Comparison of ENCODE assay signal across 24 cellular contexts in genomic region chr3:136685882-136686281, GRCh38.
DNase-seq lines count a peak whose midpoint lies in the region; ATAC-seq, FAIRE-seq and TF ChIP-seq lines count a peak whose summit lies in the region.
"Had no signal": no experiment of that assay in that cellular context is flagged by ENCODE, and none has a peak within 500 bp of the region (broad histone marks: within the 10 kb centered on the region; RNA-seq: fewer than 3 reads in every experiment).

No MANE protein-coding gene starts in this region.

- H3K36me3 Mint-ChIP-seq in immature natural killer cell, result peaks cover 4 to 11% (median 7%) of the 10 kb centered on the region in 3 donors

- no peak for TF ChIP-seq CTCF in omental fat pad (IDR thresholded peaks at IDR 0.05)

- ATAC-seq in omental fat pad (ENCODE audit: low FRiP score), result no peak
- ATAC-seq: PC-3, Right ventricle myocardium inferior had no signal

- H3K27ac Mint-ChIP-seq in immature natural killer cell, result peak overlapping the region in 5 of 6 donors; percentile 54 to 87 (median 65)
- H3K27ac Mint-ChIP-seq: B cell had no signal

- H3K4me1 Mint-ChIP-seq in immature natural killer cell, result peaks cover 66 to 81% of the 10 kb centered on the region in 2 donors

- H3K9me3 Mint-ChIP-seq in immature natural killer cell, result peaks cover 0 to 4% (median 0%) of the 10 kb centered on the region in 6 donors

- peaks cover 0 to 11% (median 0%) of the 10 kb centered on the region in 3 donors for H3K27me3 Mint-ChIP-seq in immature natural killer cell (ENCODE audit: low read depth in 3 of 3)
- H3K27me3 Mint-ChIP-seq: B cell; CD8-positive, alpha-beta memory T cell had no signal

- no peak for FAIRE-seq in GM12891 (lab: Jason Lieb, UNC)
- FAIRE-seq: HTR-8/SVneo had no signal

- DNase-seq in NCI-H2171 treated with DMSO at 0.1 percent for 48 hours (lab: John Stamatoyannopoulos, UW), result peak; percentile 19
- no peak for DNase-seq in NCI-H2171 (lab: John Stamatoyannopoulos, UW)
- DNase-seq in GM12891 (ENCODE audit: insufficient read length, low spot score), result no peak
- peak; percentile 6 for DNase-seq in NCI-H226
- no peak for DNase-seq in immature natural killer cell
- no peak for DNase-seq in omental fat pad (ENCODE audit: low spot score)
- DNase-seq in cortex of kidney (lab: John Stamatoyannopoulos, UW), result no peak
- no peak for DNase-seq in 8988T
- DNase-seq: CD8-positive, alpha-beta memory T cell; DMS153; GOT3; KG1; MG63; NCI-H1105 treated with DMSO at 0.1 percent for 48 hours; NCI-H146; NCI-H1930; NCI-H2107; NCI-H345; NCI-H510A treated with DMSO at 0.1 percent for 48 hours; PC-3 had no signal

- peak overlapping the region in 1 of 5 donors; percentile 14 for H3K4me3 Mint-ChIP-seq in immature natural killer cell
- H3K4me3 Mint-ChIP-seq: B cell; CD14-positive monocyte; CD8-positive, alpha-beta memory T cell had no signal

- no peak for TF ChIP-seq POLR2A in GM12891 (IDR thresholded peaks at IDR 0.05; ENCODE audit: low read depth, low read length)

TF ChIP-seq in GM12891, 5 proteins besides CTCF, POLR2A, EP300 and RAD21:
- TF ChIP-seq PAX5 (IDR thresholded peaks at IDR 0.05; ENCODE audit: insufficient read depth, low read length, severe bottlenecking), result no peak
- TF ChIP-seq POU2F2 (IDR thresholded peaks at IDR 0.05; ENCODE audit: low read depth, low read length), result 0 out of 2 replicates have a peak, but pooled peaks have one; percentile 25
TF ChIP-seq in GM12891: peak in this region for 1.

Comparison
In these comparisons a context has a peak if more than half of its experiments do, and no peak if none do; other contexts are left out.
1. DNase-seq: peak in NCI-H2171 treated with DMSO at 0.1 percent for 48 hours (single experiment) and NCI-H226 (single experiment); none in NCI-H2171 (single experiment), GM12891 (single experiment), immature natural killer cell (0 of 3), omental fat pad (single experiment), cortex of kidney (single experiment) and 8988T (single experiment).